9 cellular contexts compared by ENCODE assay signal in genomic region chr10:28592953-28593352, GRCh38.
A peak's percentile ranks its signal among the peaks of the same experiment; 100 is the strongest.
DNase-seq lines count a peak whose midpoint lies in the region; ATAC-seq and TF ChIP-seq lines count a peak whose summit lies in the region.
"Had no signal": no experiment of that assay in that cellular context is flagged by ENCODE, and none has a peak within 500 bp of the region (broad histone marks: within the 10 kb centered on the region; RNA-seq: fewer than 3 reads in every experiment).

No MANE protein-coding gene starts in this region.

- no peak overlapping the region for H3K4me3 ChIP-seq in AG10803 (ENCODE audit: low read length)
- no peak overlapping the region for H3K4me3 ChIP-seq in kidney epithelial cell (ENCODE audit: low read depth, low read length)

- peaks cover 75% of the 10 kb centered on the region for H3K36me3 Mint-ChIP-seq in activated T-helper 2 cell treated with anti-CD3 and anti-CD28 coated beads, Interferon-gamma antibody, Interleukin-2, Interleukin-4, amounts not matched to agents 10 μg/mL and 5 μg/mL and 100 μg/mL, durations not matched to agents 14 hours and 24 hours and 36 hours (ENCODE audit: low read depth)

- no peaks in the 10 kb centered on the region for H3K27me3 Mint-ChIP-seq in activated T-helper 2 cell treated with anti-CD3 and anti-CD28 coated beads, Interferon-gamma antibody, Interleukin-2, Interleukin-4, amounts not matched to agents 10 μg/mL and 5 μg/mL and 100 μg/mL, durations not matched to agents 14 hours and 24 hours and 36 hours (ENCODE audit: low read depth)

- TF ChIP-seq CTCF in AG10803 (conservative IDR thresholded peaks at IDR 0.05; ENCODE audit: low read length) (no peak), kidney epithelial cell (IDR thresholded peaks at IDR 0.05; ENCODE audit: insufficient read depth, low read length, poor library complexity, severe bottlenecking) (no peak)

- H3K4me3 Mint-ChIP-seq in activated T-helper 2 cell treated with anti-CD3 and anti-CD28 coated beads, Interferon-gamma antibody, Interleukin-2, Interleukin-4, amounts not matched to agents 10 μg/mL and 5 μg/mL and 100 μg/mL, durations not matched to agents 14 hours and 24 hours and 36 hours (ENCODE audit: low read depth), result no peak overlapping the region

- H3K4me1 Mint-ChIP-seq in activated T-helper 2 cell treated with anti-CD3 and anti-CD28 coated beads, Interferon-gamma antibody, Interleukin-2, Interleukin-4, amounts not matched to agents 10 μg/mL and 5 μg/mL and 100 μg/mL, durations not matched to agents 14 hours and 24 hours and 36 hours (ENCODE audit: low read depth), result peaks cover 40% of the 10 kb centered on the region

- peak; percentile 65 for DNase-seq in AG10803 (ENCODE audit: low read depth)
- DNase-seq in HPDE6-E6E7 (ENCODE audit: extremely low spot score), result peak; percentile 14
- no peak for DNase-seq in activated T-helper 2 cell treated with anti-CD3 and anti-CD28 coated beads, Interferon-gamma antibody, Interleukin-2, Interleukin-4, amounts not matched to agents 10 μg/mL and 5 μg/mL and 100 μg/mL, durations not matched to agents 14 hours and 24 hours and 36 hours (ENCODE audit: low spot score)
- peak; percentile 52 for DNase-seq in kidney epithelial cell (ENCODE audit: low read depth)
- DNase-seq in NCI-H1417 treated with DMSO at 0.1 percent for 48 hours (lab: John Stamatoyannopoulos, UW), result no peak
- DNase-seq in NCI-H774 (lab: John Stamatoyannopoulos, UW), result no peak
- DNase-seq: NCI-H510A treated with DMSO at 0.1 percent for 48 hours had no signal

- H3K27me3 ChIP-seq in kidney epithelial cell (ENCODE audit: control insufficient read depth, insufficient read depth, low read length), result no peaks in the 10 kb centered on the region

- H3K27ac Mint-ChIP-seq in activated T-helper 2 cell treated with anti-CD3 and anti-CD28 coated beads, Interferon-gamma antibody, Interleukin-2, Interleukin-4, amounts not matched to agents 10 μg/mL and 5 μg/mL and 100 μg/mL, durations not matched to agents 14 hours and 24 hours and 36 hours, result peak overlapping the region; percentile 70

- H3K9me3 Mint-ChIP-seq in activated T-helper 2 cell treated with anti-CD3 and anti-CD28 coated beads, Interferon-gamma antibody, Interleukin-2, Interleukin-4, amounts not matched to agents 10 μg/mL and 5 μg/mL and 100 μg/mL, durations not matched to agents 14 hours and 24 hours and 36 hours, result peaks cover 3% of the 10 kb centered on the region

- ATAC-seq in HG02840 (IDR thresholded peaks at IDR 0.05; ENCODE audit: low FRiP score, unreplicated experiment), result no peak
- ATAC-seq in GM18909 (IDR thresholded peaks at IDR 0.05; ENCODE audit: poor library complexity, unreplicated experiment), result no peak

- intact Hi-C loops in activated T-helper 2 cell treated with anti-CD3 and anti-CD28 coated beads, Interferon-gamma antibody, Interleukin-2, Interleukin-4, amounts not matched to agents 10 μg/mL and 5 μg/mL and 100 μg/mL, durations not matched to agents 14 hours and 24 hours and 36 hours (cut with micrococcal nuclease), result no loop called here

- no peaks in the 10 kb centered on the region for H3K36me3 ChIP-seq in kidney epithelial cell (ENCODE audit: control insufficient read depth, insufficient read depth, low read length)

Comparison
In these comparisons a context has a peak if more than half of its experiments do, and no peak if none do; other contexts are left out.
1. DNase-seq: peak in AG10803 (single experiment), HPDE6-E6E7 (single experiment) and kidney epithelial cell (single experiment); none in activated T-helper 2 cell treated with anti-CD3 and anti-CD28 coated beads, Interferon-gamma antibody, Interleukin-2, Interleukin-4, amounts not matched to agents 10 μg/mL and 5 μg/mL and 100 μg/mL, durations not matched to agents 14 hours and 24 hours and 36 hours (single experiment), NCI-H1417 treated with DMSO at 0.1 percent for 48 hours (single experiment) and NCI-H774 (single experiment).